In the genomic region with DNA sequence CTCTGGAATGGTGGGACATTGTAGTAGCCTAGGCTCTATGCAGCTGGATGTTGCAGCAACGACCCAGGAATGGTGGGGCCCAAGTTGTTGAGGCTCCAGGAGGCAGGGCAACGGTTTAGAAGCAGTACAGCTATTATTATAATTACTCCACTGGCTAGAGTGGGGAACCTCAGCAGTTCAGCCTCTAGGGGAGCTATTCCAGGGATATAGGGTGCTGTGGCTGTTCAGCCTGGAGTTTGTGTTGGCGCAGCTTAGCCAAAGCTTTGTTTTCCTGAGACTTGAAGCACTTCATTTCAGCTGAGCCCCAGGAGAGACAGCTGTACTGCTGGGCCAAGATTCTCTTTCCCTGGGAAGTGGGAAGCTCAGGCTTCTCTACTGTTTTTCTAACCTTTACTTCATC, we compare ENCODE assay signal across 2 cellular contexts.
TF ChIP-seq lines count a peak whose summit lies in the region.

No MANE protein-coding gene starts in this region.

TF ChIP-seq in SK-N-SH, 30 proteins besides CTCF, POLR2A, EP300 and RAD21 (continued from another document):
- TF ChIP-seq, protein P1, sequence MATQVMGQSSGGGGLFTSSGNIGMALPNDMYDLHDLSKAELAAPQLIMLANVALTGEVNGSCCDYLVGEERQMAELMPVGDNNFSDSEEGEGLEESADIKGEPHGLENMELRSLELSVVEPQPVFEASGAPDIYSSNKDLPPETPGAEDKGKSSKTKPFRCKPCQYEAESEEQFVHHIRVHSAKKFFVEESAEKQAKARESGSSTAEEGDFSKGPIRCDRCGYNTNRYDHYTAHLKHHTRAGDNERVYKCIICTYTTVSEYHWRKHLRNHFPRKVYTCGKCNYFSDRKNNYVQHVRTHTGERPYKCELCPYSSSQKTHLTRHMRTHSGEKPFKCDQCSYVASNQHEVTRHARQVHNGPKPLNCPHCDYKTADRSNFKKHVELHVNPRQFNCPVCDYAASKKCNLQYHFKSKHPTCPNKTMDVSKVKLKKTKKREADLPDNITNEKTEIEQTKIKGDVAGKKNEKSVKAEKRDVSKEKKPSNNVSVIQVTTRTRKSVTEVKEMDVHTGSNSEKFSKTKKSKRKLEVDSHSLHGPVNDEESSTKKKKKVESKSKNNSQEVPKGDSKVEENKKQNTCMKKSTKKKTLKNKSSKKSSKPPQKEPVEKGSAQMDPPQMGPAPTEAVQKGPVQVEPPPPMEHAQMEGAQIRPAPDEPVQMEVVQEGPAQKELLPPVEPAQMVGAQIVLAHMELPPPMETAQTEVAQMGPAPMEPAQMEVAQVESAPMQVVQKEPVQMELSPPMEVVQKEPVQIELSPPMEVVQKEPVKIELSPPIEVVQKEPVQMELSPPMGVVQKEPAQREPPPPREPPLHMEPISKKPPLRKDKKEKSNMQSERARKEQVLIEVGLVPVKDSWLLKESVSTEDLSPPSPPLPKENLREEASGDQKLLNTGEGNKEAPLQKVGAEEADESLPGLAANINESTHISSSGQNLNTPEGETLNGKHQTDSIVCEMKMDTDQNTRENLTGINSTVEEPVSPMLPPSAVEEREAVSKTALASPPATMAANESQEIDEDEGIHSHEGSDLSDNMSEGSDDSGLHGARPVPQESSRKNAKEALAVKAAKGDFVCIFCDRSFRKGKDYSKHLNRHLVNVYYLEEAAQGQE (IDR thresholded peaks at IDR 0.05; ENCODE audit: low read depth, low read length): no peak
- no peak for TF ChIP-seq RFX5 (IDR thresholded peaks at IDR 0.05; ENCODE audit: low read length)
- no peak for TF ChIP-seq SIN3A (IDR thresholded peaks at IDR 0.05; ENCODE audit: borderline replicate concordance, low read depth, low read length)
- no peak for TF ChIP-seq FOXJ3 (CRISPR knock-in tag; IDR thresholded peaks at IDR 0.05)
- TF ChIP-seq NFIC (IDR thresholded peaks at IDR 0.05; ENCODE audit: borderline replicate concordance): no peak

TF ChIP-seq in SK-N-SH treated with all-trans-retinoic acid at 6 μM for 48 hours, 23 proteins besides CTCF, POLR2A, EP300 and RAD21 (continued from another document):
- TF ChIP-seq, protein P2, sequence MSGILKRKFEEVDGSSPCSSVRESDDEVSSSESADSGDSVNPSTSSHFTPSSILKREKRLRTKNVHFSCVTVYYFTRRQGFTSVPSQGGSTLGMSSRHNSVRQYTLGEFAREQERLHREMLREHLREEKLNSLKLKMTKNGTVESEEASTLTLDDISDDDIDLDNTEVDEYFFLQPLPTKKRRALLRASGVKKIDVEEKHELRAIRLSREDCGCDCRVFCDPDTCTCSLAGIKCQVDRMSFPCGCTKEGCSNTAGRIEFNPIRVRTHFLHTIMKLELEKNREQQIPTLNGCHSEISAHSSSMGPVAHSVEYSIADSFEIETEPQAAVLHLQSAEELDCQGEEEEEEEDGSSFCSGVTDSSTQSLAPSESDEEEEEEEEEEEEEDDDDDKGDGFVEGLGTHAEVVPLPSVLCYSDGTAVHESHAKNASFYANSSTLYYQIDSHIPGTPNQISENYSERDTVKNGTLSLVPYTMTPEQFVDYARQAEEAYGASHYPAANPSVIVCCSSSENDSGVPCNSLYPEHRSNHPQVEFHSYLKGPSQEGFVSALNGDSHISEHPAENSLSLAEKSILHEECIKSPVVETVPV (CRISPR knock-in tag; IDR thresholded peaks at IDR 0.05): no peak
- TF ChIP-seq PPARA (CRISPR knock-in tag; IDR thresholded peaks at IDR 0.05; ENCODE audit: borderline replicate concordance) (no peak), ZC3H10 (CRISPR knock-in tag; IDR thresholded peaks at IDR 0.05) (no peak), GLIS3 (CRISPR knock-in tag; IDR thresholded peaks at IDR 0.05) (no peak), ZNF70 (CRISPR knock-in tag; IDR thresholded peaks at IDR 0.05) (no peak), ZFP30 (CRISPR knock-in tag; IDR thresholded peaks at IDR 0.05) (no peak), ZNF8 (CRISPR knock-in tag; IDR thresholded peaks at IDR 0.05) (no peak), ARNTL (CRISPR knock-in tag; IDR thresholded peaks at IDR 0.05; ENCODE audit: borderline replicate concordance, low read depth) (no peak), OSR1 (CRISPR knock-in tag; IDR thresholded peaks at IDR 0.05) (no peak), ZFP3 (CRISPR knock-in tag; IDR thresholded peaks at IDR 0.05) (no peak), TCF4 (CRISPR knock-in tag; IDR thresholded peaks at IDR 0.05; ENCODE audit: borderline replicate concordance) (no peak), BACH2 (CRISPR knock-in tag; IDR thresholded peaks at IDR 0.05; ENCODE audit: borderline replicate concordance) (no peak), RARB (CRISPR knock-in tag; IDR thresholded peaks at IDR 0.05) (no peak), ISL1 (CRISPR knock-in tag; IDR thresholded peaks at IDR 0.05) (no peak), TOX (CRISPR knock-in tag; IDR thresholded peaks at IDR 0.05; ENCODE audit: borderline replicate concordance) (no peak)
- TF ChIP-seq, protein P3, sequence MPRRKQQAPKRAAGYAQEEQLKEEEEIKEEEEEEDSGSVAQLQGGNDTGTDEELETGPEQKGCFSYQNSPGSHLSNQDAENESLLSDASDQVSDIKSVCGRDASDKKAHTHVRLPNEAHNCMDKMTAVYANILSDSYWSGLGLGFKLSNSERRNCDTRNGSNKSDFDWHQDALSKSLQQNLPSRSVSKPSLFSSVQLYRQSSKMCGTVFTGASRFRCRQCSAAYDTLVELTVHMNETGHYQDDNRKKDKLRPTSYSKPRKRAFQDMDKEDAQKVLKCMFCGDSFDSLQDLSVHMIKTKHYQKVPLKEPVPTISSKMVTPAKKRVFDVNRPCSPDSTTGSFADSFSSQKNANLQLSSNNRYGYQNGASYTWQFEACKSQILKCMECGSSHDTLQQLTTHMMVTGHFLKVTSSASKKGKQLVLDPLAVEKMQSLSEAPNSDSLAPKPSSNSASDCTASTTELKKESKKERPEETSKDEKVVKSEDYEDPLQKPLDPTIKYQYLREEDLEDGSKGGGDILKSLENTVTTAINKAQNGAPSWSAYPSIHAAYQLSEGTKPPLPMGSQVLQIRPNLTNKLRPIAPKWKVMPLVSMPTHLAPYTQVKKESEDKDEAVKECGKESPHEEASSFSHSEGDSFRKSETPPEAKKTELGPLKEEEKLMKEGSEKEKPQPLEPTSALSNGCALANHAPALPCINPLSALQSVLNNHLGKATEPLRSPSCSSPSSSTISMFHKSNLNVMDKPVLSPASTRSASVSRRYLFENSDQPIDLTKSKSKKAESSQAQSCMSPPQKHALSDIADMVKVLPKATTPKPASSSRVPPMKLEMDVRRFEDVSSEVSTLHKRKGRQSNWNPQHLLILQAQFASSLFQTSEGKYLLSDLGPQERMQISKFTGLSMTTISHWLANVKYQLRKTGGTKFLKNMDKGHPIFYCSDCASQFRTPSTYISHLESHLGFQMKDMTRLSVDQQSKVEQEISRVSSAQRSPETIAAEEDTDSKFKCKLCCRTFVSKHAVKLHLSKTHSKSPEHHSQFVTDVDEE (CRISPR knock-in tag; IDR thresholded peaks at IDR 0.05): no peak
TF ChIP-seq in SK-N-SH treated with all-trans-retinoic acid at 6 μM for 48 hours: peak in this region for 0.
